In genomic region chr7:98354052-98354451, GRCh38 we compare ENCODE assay signal across 13 cellular contexts. TPM values are rescaled to one million over a fixed set of nuclear protein-coding genes. Genes with fewer than 3 reads are reported as not detected.
DNase-seq lines count a peak whose midpoint lies in the region; ATAC-seq and TF ChIP-seq lines count a peak whose summit lies in the region.
"Had no signal": no experiment of that assay in that cellular context is flagged by ENCODE, and none has a peak within 500 bp of the region (broad histone marks: within the 10 kb centered on the region; RNA-seq: fewer than 3 reads in every experiment).

No MANE protein-coding gene starts in this region.

- H3K27me3 ChIP-seq in RWPE2 (ENCODE audit: insufficient read depth, poor library complexity, severe bottlenecking) (no peaks in the 10 kb centered on the region), foreskin keratinocyte (no peaks in the 10 kb centered on the region), thoracic aorta (replicated peaks; ENCODE audit: insufficient read depth) (no peaks in the 10 kb centered on the region)
- H3K27me3 ChIP-seq: dorsolateral prefrontal cortex had no signal

- ATAC-seq in RWPE2 (ENCODE audit: low read depth) (no peak), foreskin keratinocyte (no peak), thoracic aorta (ENCODE audit: insufficient number of reproducible peaks, low FRiP score, low read depth) (peak; percentile 20), HG03571 (IDR thresholded peaks at IDR 0.05; ENCODE audit: unreplicated experiment) (no peak), HG03095 (IDR thresholded peaks at IDR 0.05; ENCODE audit: unreplicated experiment) (no peak)
- ATAC-seq: stimulated activated memory B cell treated with anti-CD40 and anti-IgM and Interleukin-4, amounts not matched to agents 10 μg/mL and 1 μg/mL and 100 μg/mL, for 72 hours had no signal

- H3K27ac ChIP-seq in RWPE2 (ENCODE audit: poor library complexity, severe bottlenecking) (peak overlapping the region; percentile 97), foreskin keratinocyte (peak overlapping the region; percentile 15), thoracic aorta (no peak overlapping the region)
- H3K27ac ChIP-seq: dorsolateral prefrontal cortex had no signal

- DNase-seq in ELR (ENCODE audit: low read depth) (peak; percentile 24), RWPE2 (ENCODE audit: low spot score) (no peak), foreskin keratinocyte (no peak), thoracic aorta (ENCODE audit: low spot score) (no peak), GM10248 (ENCODE audit: extremely low spot score) (no peak), activated gamma-delta T cell treated with Interleukin-2 at 50 U/mL for 16 hours (no peak)
- DNase-seq: activated T-cell treated with anti-CD3 and anti-CD28 coated beads for 4 hours; dorsolateral prefrontal cortex; NCI-H1417; stimulated activated CD4-positive, alpha-beta T cell treated with anti-CD3 and anti-CD28 coated beads, Interleukin-2, amount 100 ng/mL, for 48 hours had no signal

- peaks cover 27% of the 10 kb centered on the region for H3K36me3 ChIP-seq in RWPE2 (ENCODE audit: low read depth)
- no peaks in the 10 kb centered on the region for H3K36me3 ChIP-seq in thoracic aorta

- H3K4me1 ChIP-seq in RWPE2 (ENCODE audit: insufficient read depth, poor library complexity, severe bottlenecking) (peaks cover 52% of the 10 kb centered on the region), foreskin keratinocyte (peaks cover 28% of the 10 kb centered on the region), thoracic aorta (ENCODE audit: control insufficient read depth in 1 of 2, low read depth in 2 of 2) (no peaks in the 10 kb centered on the region)

- CTCF ChIA-PET in GM10248 (lab: Yijun Ruan, JAX), result no interaction called here

- H3K9me3 ChIP-seq in RWPE2 (ENCODE audit: severe bottlenecking) (no peaks in the 10 kb centered on the region), thoracic aorta (no peaks in the 10 kb centered on the region)

- POLR2A ChIA-PET in GM10248 (lab: Yijun Ruan, JAX), result no interaction called here

- TF ChIP-seq CTCF in RWPE2 (IDR thresholded peaks at IDR 0.05; ENCODE audit: poor library complexity, severe bottlenecking) (no peak), foreskin keratinocyte (conservative IDR thresholded peaks at IDR 0.05) (no peak), thoracic aorta (IDR thresholded peaks at IDR 0.05) (no peak), GM10248 (IDR thresholded peaks at IDR 0.05; ENCODE audit: control extremely low read depth, extremely low read depth, low read depth, missing control alignments) (no peak)

- H3K4me3 ChIP-seq in RWPE2 (ENCODE audit: severe bottlenecking) (no peak overlapping the region), thoracic aorta (no peak overlapping the region)
- H3K4me3 ChIP-seq: dorsolateral prefrontal cortex had no signal

RNA-seq across cellular contexts. Expression of gene BAIAP2L1, which starts 46.8 kb away (rescaled TPM):
- total RNA-seq in foreskin keratinocyte (38.0 and 47.6 TPM in 2 replicates), thoracic aorta (1 to 10 TPM in 1 of 2 donors, under 1 TPM in 1; 0.63 to 1.4 TPM)
- polyA plus RNA-seq in foreskin keratinocyte, result 29.5 and 34.8 TPM in 2 replicates

Comparison
In these comparisons a context has a peak if more than half of its experiments do, and no peak if none do; other contexts are left out.
1. H3K27ac ChIP-seq: peak in RWPE2 (single experiment) and foreskin keratinocyte (single experiment); none in thoracic aorta (0 of 2).
2. RNA of gene BAIAP2L1, which starts 46.8 kb away (total RNA-seq): 38.0 to 47.6 TPM in foreskin keratinocyte; 0.63 to 1.4 TPM in thoracic aorta; every median in the first group is over 10 times any median in the second.